21 cellular contexts compared by ENCODE assay signal in the genomic region with DNA sequence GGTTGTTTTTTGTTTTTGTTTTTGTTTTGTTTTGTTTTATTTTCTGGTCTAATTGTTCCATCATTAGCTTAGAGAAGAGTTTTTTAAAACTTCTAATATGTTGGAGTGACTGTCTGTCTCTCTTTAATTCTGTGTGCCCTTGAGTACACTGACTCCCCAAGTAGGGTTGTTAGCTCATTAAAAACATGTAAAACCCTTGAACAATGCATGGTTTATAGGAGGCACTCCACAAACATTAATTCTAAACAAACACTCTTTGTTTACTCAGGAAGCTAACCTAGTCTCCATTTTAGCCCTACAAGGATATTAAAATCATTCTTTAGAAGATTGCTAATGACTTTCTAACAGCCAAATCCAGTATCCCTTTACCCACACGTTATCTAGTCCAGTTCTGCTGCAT.
"Had no signal": no experiment of that assay in that cellular context is flagged by ENCODE, and none has a peak within 500 bp of the region (broad histone marks: within the 10 kb centered on the region; RNA-seq: fewer than 3 reads in every experiment).

No MANE protein-coding gene starts in this region.

- DNase-seq: activated CD4-positive, alpha-beta memory T cell treated with anti-CD3 and anti-CD28 coated beads, Interleukin-2, amount 10 ng/mL, durations not matched to agents 7 days and 5 days; activated CD4-positive, alpha-beta T cell treated with anti-CD3 and anti-CD28 coated beads, Interleukin-2, amount 10 ng/mL, durations not matched to agents 7 days and 5 days; activated CD4-positive, CD25-positive, alpha-beta regulatory T cell treated with anti-CD3 and anti-CD28 coated beads, Interleukin-2, amount 50 U/mL, for 72 hours; activated CD8-positive, alpha-beta memory T cell treated with anti-CD3 and anti-CD28 coated beads, Interleukin-2, amount 50 U/mL, for 48 hours; activated gamma-delta T cell treated with Interleukin-2 at 50 U/mL for 16 hours; activated naive CD4-positive, alpha-beta T cell treated with anti-CD3 and anti-CD28 coated beads, Interleukin-2, amount 50 U/mL, for 16 hours; activated T-cell treated with anti-CD3 and anti-CD28 coated beads, Interleukin-2, amount 50 U/mL, for 4 hours; amniotic stem cell; brain microvascular endothelial cell; effector memory CD8-positive, alpha-beta T cell; erythroblast; left cardiac atrium; naive thymus-derived CD4-positive, alpha-beta T cell; ovary; right lobe of liver; stimulated activated CD4-positive, alpha-beta T cell treated with anti-CD3 and anti-CD28 coated beads, Interleukin-2, amount 100 ng/mL, for 48 hours; stimulated activated naive CD8-positive, alpha-beta T cell treated with anti-CD3 and anti-CD28 coated beads, Interleukin-15, Interleukin-2, amounts not matched to agents 100 U/mL and 50 U/mL, for 24 hours; testis; transverse colon had no signal

- ATAC-seq: activated T-cell treated with anti-CD3 and anti-CD28 coated beads, Interleukin-2, amount 50 U/mL, for 4 hours; activated T-helper 17 cell treated with anti-CD3 and anti-CD28 coated beads, Interleukin-2, amount 50 U/mL, for 72 hours; effector memory CD8-positive, alpha-beta T cell; gastroesophageal sphincter; left cardiac atrium; naive thymus-derived CD4-positive, alpha-beta T cell; right lobe of liver; stimulated activated naive CD8-positive, alpha-beta T cell treated with anti-CD3 and anti-CD28 coated beads, Interleukin-15, Interleukin-2, amounts not matched to agents 100 U/mL and 50 U/mL, for 24 hours had no signal
